Comparison of ENCODE assay signal across 8 cellular contexts in the genomic region with DNA sequence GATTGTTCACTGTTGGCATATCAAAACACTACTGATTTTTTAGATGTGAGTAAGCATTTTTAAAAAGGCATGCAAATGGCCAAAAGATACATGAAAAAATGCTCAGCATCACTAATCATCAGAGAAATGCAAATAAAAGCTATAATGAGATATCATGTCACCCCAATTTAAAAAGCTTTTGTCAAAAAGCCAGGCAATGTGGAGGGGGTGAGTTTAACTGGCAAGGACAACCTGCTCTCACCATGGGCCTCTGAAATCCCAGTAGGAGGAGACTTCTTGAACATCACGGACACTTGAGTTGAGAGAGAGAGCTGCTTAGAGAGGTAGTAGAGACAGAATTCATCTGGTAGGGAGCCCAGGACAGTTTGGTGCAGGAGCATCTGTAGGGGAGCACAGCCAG.
"Had no signal": no experiment of that assay in that cellular context is flagged by ENCODE, and none has a peak within 500 bp of the region (broad histone marks: within the 10 kb centered on the region; RNA-seq: fewer than 3 reads in every experiment).

No MANE protein-coding gene starts in this region.

- DNase-seq: IMR-90, KBM-7, KG1 had no signal

- H3K27ac ChIP-seq: HL-60 had no signal

- H3K27me3 Mint-ChIP-seq: IgD-negative memory B cell had no signal

- H3K4me1 Mint-ChIP-seq: IgD-negative memory B cell had no signal

- H3K4me3 ChIP-seq: K562 had no signal

- H3K27ac Mint-ChIP-seq: IgD-negative memory B cell had no signal

- H3K4me3 Mint-ChIP-seq: IgD-negative memory B cell had no signal

- FAIRE-seq: HepG2, HTR-8/SVneo, K562 had no signal

- ATAC-seq: HepG2, K562 had no signal
